9 cellular contexts compared by ENCODE assay signal in the genomic region with DNA sequence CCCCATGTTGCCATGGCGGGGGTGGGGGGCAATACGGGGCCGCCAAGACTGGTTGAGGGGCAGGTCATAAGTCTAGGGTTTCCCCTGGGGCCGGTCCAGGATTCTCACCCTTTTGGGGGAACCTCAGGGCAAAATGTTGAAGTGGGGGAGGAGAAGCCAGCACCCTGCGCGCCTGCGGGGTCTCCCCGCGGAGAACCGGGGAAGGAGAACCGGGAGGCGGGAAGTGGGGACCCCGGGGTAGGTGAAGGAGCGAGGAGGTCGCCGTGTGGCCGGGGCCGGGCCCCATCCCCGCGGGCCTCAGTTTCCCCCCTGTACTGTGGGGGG. TPM values are rescaled to one million over a fixed set of nuclear protein-coding genes. Genes with fewer than 3 reads are reported as not detected.
DNase-seq lines count a peak whose midpoint lies in the region; ATAC-seq and TF ChIP-seq lines count a peak whose summit lies in the region.
"Had no signal": no experiment of that assay in that cellular context is flagged by ENCODE, and none has a peak within 500 bp of the region (broad histone marks: within the 10 kb centered on the region; RNA-seq: fewer than 3 reads in every experiment).

No MANE protein-coding gene starts in this region.

- H3K4me1 Mint-ChIP-seq in CD4-positive, alpha-beta memory T cell = peaks cover 0 to 7% (median 1%) of the 10 kb centered on the region in 4 donors

- no peaks in the 10 kb centered on the region for H3K36me3 ChIP-seq in CD4-positive, alpha-beta memory T cell (ENCODE audit: insufficient read depth, low read length)
- no peaks in the 10 kb centered on the region for H3K36me3 ChIP-seq in right atrium auricular region

- H3K27me3 ChIP-seq in CD4-positive, alpha-beta memory T cell (ENCODE audit: insufficient read depth, low read length) = peaks cover 13% of the 10 kb centered on the region
- no peaks in the 10 kb centered on the region for H3K27me3 ChIP-seq in right atrium auricular region

- peaks cover 0 to 3% (median 0%) of the 10 kb centered on the region in 8 donors for H3K9me3 Mint-ChIP-seq in CD4-positive, alpha-beta memory T cell

- H3K4me3 Mint-ChIP-seq in CD4-positive, alpha-beta memory T cell = peak overlapping the region in 5 of 8 donors; percentile 38 to 70 (median 68)

- peaks cover 30 to 39% of the 10 kb centered on the region in 2 donors for H3K27me3 Mint-ChIP-seq in CD4-positive, alpha-beta memory T cell

- no peaks in the 10 kb centered on the region for H3K9me3 ChIP-seq in CD4-positive, alpha-beta memory T cell (ENCODE audit: control insufficient read depth in 1 of 2, low read length in 2 of 2)
- no peaks in the 10 kb centered on the region for H3K9me3 ChIP-seq in right atrium auricular region

- intact Hi-C loops in CD4-positive, alpha-beta memory T cell (cut with micrococcal nuclease) = no loop called here

- ATAC-seq in GM21576 (IDR thresholded peaks at IDR 0.05; ENCODE audit: unreplicated experiment) (no peak), GM18867 (IDR thresholded peaks at IDR 0.05; ENCODE audit: unreplicated experiment) (no peak)

- POLR2A ChIA-PET in CD4-positive, alpha-beta memory T cell (lab: Charles Lee; ENCODE audit: partially characterized antibody) = no interaction called here

- no peak overlapping the region for H3K4me3 ChIP-seq in CD4-positive, alpha-beta memory T cell (ENCODE audit: low read length in 2 of 2)
- peak overlapping the region; percentile 43; the same call in 1 of the 2 replicates for H3K4me3 ChIP-seq in WI38 (ENCODE audit: low read depth, low read length)
- H3K4me3 ChIP-seq in right atrium auricular region = peak overlapping the region; percentile 42 to 49
- peak overlapping the region; percentile 35 for H3K4me3 ChIP-seq in retinal pigment epithelial cell (ENCODE audit: low read length)

- no peak overlapping the region for H3K27ac ChIP-seq in CD4-positive, alpha-beta memory T cell (ENCODE audit: low read depth, low read length)
- peak overlapping the region; percentile 80 to 89 for H3K27ac ChIP-seq in right atrium auricular region

- H3K27ac Mint-ChIP-seq in CD4-positive, alpha-beta memory T cell = no peak overlapping the region

- no peak for TF ChIP-seq CTCF in WI38 (IDR thresholded peaks at IDR 0.05; ENCODE audit: low read depth, low read length)
- no peak for TF ChIP-seq CTCF in right atrium auricular region (IDR thresholded peaks at IDR 0.05)
- TF ChIP-seq CTCF in retinal pigment epithelial cell (conservative IDR thresholded peaks at IDR 0.05; ENCODE audit: low read depth, low read length) = no peak

- H3K36me3 Mint-ChIP-seq in CD4-positive, alpha-beta memory T cell = no peaks in the 10 kb centered on the region

- no peak for DNase-seq in CD4-positive, alpha-beta memory T cell
- DNase-seq in right atrium auricular region (ENCODE audit: low spot score) (no peak), retinal pigment epithelial cell (ENCODE audit: low read depth) (no peak), cortex of kidney (lab: John Stamatoyannopoulos, UW) (no peak), NCI-H2081 treated with DMSO at 0.1 percent for 48 hours (lab: John Stamatoyannopoulos, UW) (no peak)
- DNase-seq: NCI-H1694 treated with DMSO at 0.1 percent for 48 hours had no signal

- CTCF ChIA-PET in CD4-positive, alpha-beta memory T cell (lab: Charles Lee; ENCODE audit: partially characterized antibody) = no interaction called here

- no peaks in the 10 kb centered on the region for H3K4me1 ChIP-seq in CD4-positive, alpha-beta memory T cell (ENCODE audit: insufficient read depth, low read length)
- peaks cover 0 to 31% of the 10 kb centered on the region in 2 donors for H3K4me1 ChIP-seq in right atrium auricular region

RNA-seq across cellular contexts. Expression of a gene that starts 0.3 kb away (rescaled TPM):
- total RNA-seq in CD4-positive, alpha-beta memory T cell = under 1 TPM; 0.47 to 0.78 TPM
- not detected for polyA plus RNA-seq in CD4-positive, alpha-beta memory T cell
- total RNA-seq in right atrium auricular region = 10 to 100 TPM; 49.3 to 52.2 TPM

Comparison
In these comparisons a context has a peak if more than half of its experiments do, and no peak if none do; other contexts are left out.
1. H3K4me3 ChIP-seq: peak in WI38 (single experiment), right atrium auricular region (2 of 2) and retinal pigment epithelial cell (single experiment); none in CD4-positive, alpha-beta memory T cell (0 of 2).
2. RNA of a gene that starts 0.3 kb away (total RNA-seq): 49.3 to 52.2 TPM in right atrium auricular region; 0.47 to 0.78 TPM in CD4-positive, alpha-beta memory T cell; every median in the first group is over 10 times any median in the second.